8 cellular contexts compared by ENCODE assay signal in the genomic region with DNA sequence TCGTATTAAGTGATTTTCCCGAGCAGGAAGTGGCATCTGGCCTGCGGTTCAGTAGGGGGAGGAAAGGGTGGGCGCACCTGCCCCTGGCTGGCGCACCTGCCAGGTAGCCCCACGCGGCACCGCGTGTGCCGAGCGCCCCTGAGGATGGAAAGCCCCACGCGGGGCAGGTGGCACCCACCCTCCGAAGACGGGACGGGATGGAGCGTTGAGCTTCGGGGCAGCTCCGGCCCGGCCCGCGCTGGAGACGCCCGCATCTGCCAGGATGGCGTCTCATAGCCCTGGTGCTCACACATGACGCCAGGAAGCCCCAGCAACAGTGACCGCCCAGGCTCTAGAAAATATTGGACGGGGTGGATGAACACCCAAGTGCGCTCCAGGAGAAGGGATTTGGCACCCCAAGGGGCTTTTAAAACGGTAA. TPM values are rescaled to one million over a fixed set of nuclear protein-coding genes. Genes with fewer than 3 reads are reported as not detected.
DNase-seq lines count a peak whose midpoint lies in the region; ATAC-seq and TF ChIP-seq lines count a peak whose summit lies in the region.

No MANE protein-coding gene starts in this region.

- no peaks in the 10 kb centered on the region for H3K36me3 Mint-ChIP-seq in HFFc6 (ENCODE audit: low read depth)

- H3K27ac ChIP-seq in AG04450 (ENCODE audit: low read depth, low read length) (peak overlapping the region; percentile 11), upper lobe of right lung (peak overlapping the region; percentile 87)

- POLR2A ChIA-PET in AG04450 (lab: Yijun Ruan, JAX): interaction anchor here (0.5 kb wide), 1 partner anchor 34 kb away, joined by 3 read pairs; no protein-coding TSS in a partner anchor

- DNase-seq in AG04450 (ENCODE audit: low read depth, low spot score) (no peak), HFFc6 (no peak), astrocyte of the hippocampus (ENCODE audit: low read depth, low spot score) (peak; percentile 54), left kidney (ENCODE audit: low read depth, low spot score) (peak; percentile 46), upper lobe of right lung (peak; percentile 67), D341Med (ENCODE audit: low spot score) (no peak), NCI-H1092 treated with DMSO at 0.1 percent for 48 hours (lab: John Stamatoyannopoulos, UW) (no peak)

- H3K27me3 ChIP-seq in AG04450 (ENCODE audit: control insufficient read depth, insufficient read depth, low read length): peaks cover 48% of the 10 kb centered on the region
- H3K27me3 ChIP-seq in upper lobe of right lung: peaks cover 46% of the 10 kb centered on the region

- peak overlapping the region; percentile 86 for H3K4me3 Mint-ChIP-seq in HFFc6

- peak overlapping the region; percentile 52 for H3K4me3 ChIP-seq in AG04450 (ENCODE audit: low read depth, low read length)
- peak overlapping the region; percentile 58 for H3K4me3 ChIP-seq in upper lobe of right lung

- TF ChIP-seq CTCF in AG04450 (IDR thresholded peaks at IDR 0.05; ENCODE audit: low read depth, low read length): no peak
- no peak for TF ChIP-seq CTCF in HFFc6 (IDR thresholded peaks at IDR 0.05)
- no peak for TF ChIP-seq CTCF in upper lobe of right lung (IDR thresholded peaks at IDR 0.05)

- H3K9me3 ChIP-seq in AG04450 (ENCODE audit: control insufficient read depth, insufficient read depth, low read length) (no peaks in the 10 kb centered on the region; the same call in 1 of the 2 replicates), upper lobe of right lung (no peaks in the 10 kb centered on the region)

- intact Hi-C loops in upper lobe of right lung (cut with DNase I): no loop called here

- peak; percentile 2 for ATAC-seq in upper lobe of right lung
- ATAC-seq in GM21576 (IDR thresholded peaks at IDR 0.05; ENCODE audit: unreplicated experiment): no peak

- H3K27me3 Mint-ChIP-seq in HFFc6 (ENCODE audit: insufficient read depth): peaks cover 8% of the 10 kb centered on the region

- H3K27ac Mint-ChIP-seq in HFFc6: peak overlapping the region; percentile 97

- CTCF ChIA-PET in AG04450 (lab: Charles Lee): interaction anchor here (2.0 kb wide), 1 partner anchor 13 kb away, joined by 15 read pairs; no protein-coding TSS in a partner anchor

- H3K36me3 ChIP-seq in upper lobe of right lung: no peaks in the 10 kb centered on the region

- H3K4me1 ChIP-seq in upper lobe of right lung: peaks cover 24% of the 10 kb centered on the region

- peaks cover 6% of the 10 kb centered on the region; the same call in 1 of the 2 replicates for H3K4me1 Mint-ChIP-seq in HFFc6 (ENCODE audit: low read depth)

- H3K9me3 Mint-ChIP-seq in HFFc6: no peaks in the 10 kb centered on the region

RNA-seq across cellular contexts. Expression of a gene that starts 2.5 kb away (rescaled TPM):
- 0.73 and 1.1 TPM in 2 replicates for polyA plus RNA-seq in AG04450 (2011; rRNA removed)
- 1.2 and 1.5 TPM in 2 replicates for polyA minus RNA-seq in AG04450 (2011; rRNA and poly(A)+ RNA removed)
- 1 to 10 TPM in 2 of 6 experiments, under 1 TPM in 4; 0.57 to 2.0 (median 0.89) TPM for total RNA-seq in HFFc6 (2021; fragmentation: NEBNext Ultra II Directional; extraction: Animal tissue kit (Norgen Biotek cat#: 25700))
- 16.6 TPM for total RNA-seq in upper lobe of right lung

Comparison
In these comparisons a context has a peak if more than half of its experiments do, and no peak if none do; other contexts are left out.
1. DNase-seq: peak in astrocyte of the hippocampus (single experiment), left kidney (single experiment) and upper lobe of right lung (single experiment); none in AG04450 (single experiment), HFFc6 (single experiment), D341Med (single experiment) and NCI-H1092 treated with DMSO at 0.1 percent for 48 hours (single experiment).